ENCODE assay signal across 9 cellular contexts in genomic region chr1:54312874-54313316, GRCh38.
A peak's percentile ranks its signal among the peaks of the same experiment; 100 is the strongest.
DNase-seq lines count a peak whose midpoint lies in the region; ATAC-seq and TF ChIP-seq lines count a peak whose summit lies in the region.
"Had no signal": no experiment of that assay in that cellular context is flagged by ENCODE, and none has a peak within 500 bp of the region (broad histone marks: within the 10 kb centered on the region; RNA-seq: fewer than 3 reads in every experiment).

No MANE protein-coding gene starts in this region.

- peak overlapping the region; percentile 56 to 76 (median 64) for H3K27ac ChIP-seq in gastrocnemius medialis
- H3K27ac ChIP-seq: 22Rv1 had no signal

- in situ Hi-C loops in gastrocnemius medialis (cut with MboI; ENCODE audit: low sequenced_read_pairs in 4 of 4) = no loop called here

- no peak overlapping the region for H3K4me3 ChIP-seq in gastrocnemius medialis

- no peak for TF ChIP-seq CTCF in gastrocnemius medialis (IDR thresholded peaks at IDR 0.05 in 4 of 5, conservative IDR thresholded peaks at IDR 0.05 in 1 of 5)

- ATAC-seq in gastrocnemius medialis = peak; percentile 24 to 35
- no peak for ATAC-seq in GM19452 (IDR thresholded peaks at IDR 0.05; ENCODE audit: unreplicated experiment)

- no peaks in the 10 kb centered on the region for H3K9me3 ChIP-seq in gastrocnemius medialis

- TF ChIP-seq POLR2A in gastrocnemius medialis (IDR thresholded peaks at IDR 0.05) = no peak

- H3K36me3 ChIP-seq in gastrocnemius medialis = no peaks in the 10 kb centered on the region

- H3K4me1 ChIP-seq in gastrocnemius medialis = peaks cover 43 to 54% of the 10 kb centered on the region in 2 donors

- H3K27me3 ChIP-seq in gastrocnemius medialis = no peaks in the 10 kb centered on the region

- intact Hi-C loops in gastrocnemius medialis (cut with DNase I; ENCODE audit: low total_unique reads) = loop anchor here (5.0 kb wide), 1 partner anchor 49 kb away; no protein-coding TSS in a partner anchor

- DNase-seq in DMS 273 (lab: John Stamatoyannopoulos, UW; ENCODE audit: unreplicated experiment) (peak; percentile 53), DMS 273 treated with DMSO at 0.1 percent for 48 hours (lab: John Stamatoyannopoulos, UW) (no peak), SK-N-DZ (ENCODE audit: low spot score) (peak; percentile 64), glomerular endothelial cell (ENCODE audit: extremely low read depth, low read depth, low spot score) (peak; percentile 57), gastrocnemius medialis (peak in 1 of 2 donors; percentile 33), MV-4-11 (lab: John Stamatoyannopoulos, UW) (no peak), NOMO-1 treated with dmso at 0.1 percent for 144 hours (lab: John Stamatoyannopoulos, UW; ENCODE audit: unreplicated experiment) (no peak)

Comparison
In these comparisons a context has a peak if more than half of its experiments do, and no peak if none do; other contexts are left out.
1. DNase-seq: peak in DMS 273 (single experiment), SK-N-DZ (single experiment) and glomerular endothelial cell (single experiment); none in DMS 273 treated with DMSO at 0.1 percent for 48 hours (single experiment), MV-4-11 (single experiment) and NOMO-1 treated with dmso at 0.1 percent for 144 hours (single experiment).